ENCODE assay signal across 7 cellular contexts in genomic region chr1:15974855-15975254, GRCh38. TPM values are rescaled to one million over a fixed set of nuclear protein-coding genes. Genes with fewer than 3 reads are reported as not detected.
A peak's percentile ranks its signal among the peaks of the same experiment; 100 is the strongest.
DNase-seq lines count a peak whose midpoint lies in the region; ATAC-seq and TF ChIP-seq lines count a peak whose summit lies in the region.

No MANE protein-coding gene starts in this region.

- peaks cover 50% of the 10 kb centered on the region for H3K79me2 ChIP-seq in mammary epithelial cell (ENCODE audit: insufficient read depth, low read length)

- peaks cover 7% of the 10 kb centered on the region for H3K36me3 ChIP-seq in mammary epithelial cell (ENCODE audit: insufficient read depth, low read length)

- WGBS in mammary epithelial cell (ENCODE audit: low coverage, missing lambda C conversion rate): 34% methylated on average over 9 of the region's 9 CpGs

- H3K27me3 Mint-ChIP-seq in natural killer cell treated with Interleukin-12 subunit alpha and Interleukin-12 subunit beta and Interleukin-15 and Interleukin-18, amount 100 ng/mL, for 72 hours: peaks cover 0 to 5% of the 10 kb centered on the region in 2 donors

- intact Hi-C loops in mammary epithelial cell (cut with micrococcal nuclease): loop anchor here (5.0 kb wide), 1 partner anchor 53 kb away; no protein-coding TSS in a partner anchor

- peak overlapping the region; percentile 61 to 70 (median 62) for H3K4me3 ChIP-seq in mammary epithelial cell (replicated peaks in 1 of 3; ENCODE audit: insufficient read depth in 1 of 3, low read depth in 2 of 3, low read length in 3 of 3)

- peak overlapping the region; percentile 86 to 95 for H3K27ac Mint-ChIP-seq in natural killer cell treated with Interleukin-12 subunit alpha and Interleukin-12 subunit beta and Interleukin-15 and Interleukin-18, amount 100 ng/mL, for 72 hours

- H3K36me3 Mint-ChIP-seq in natural killer cell treated with Interleukin-12 subunit alpha and Interleukin-12 subunit beta and Interleukin-15 and Interleukin-18, amount 100 ng/mL, for 72 hours: peaks cover 19% of the 10 kb centered on the region

- H3K4me1 ChIP-seq in mammary epithelial cell (ENCODE audit: insufficient read depth, low read length): peaks cover 8% of the 10 kb centered on the region

- peak overlapping the region; percentile 82 for H3K4me2 ChIP-seq in mammary epithelial cell (ENCODE audit: insufficient read depth, low read depth, low read length)

- H2AFZ ChIP-seq in mammary epithelial cell (ENCODE audit: low read depth, low read length): peak overlapping the region; percentile 88

- in situ Hi-C loops in mammary epithelial cell (cut with MboI; ENCODE audit: low sequenced_read_pairs in 2 of 2): no loop called here

- H3K27me3 ChIP-seq in mammary epithelial cell (ENCODE audit: insufficient read depth, low read length): no peaks in the 10 kb centered on the region

- TF ChIP-seq CTCF in mammary epithelial cell (conservative IDR thresholded peaks at IDR 0.05 in 1 of 2, IDR thresholded peaks at IDR 0.05 in 1 of 2; ENCODE audit: extremely low read depth in 1 of 2, insufficient read depth in 1 of 2, low read depth in 1 of 2, low read length in 2 of 2): no peak

- no peaks in the 10 kb centered on the region for H3K9me3 Mint-ChIP-seq in natural killer cell treated with Interleukin-12 subunit alpha and Interleukin-12 subunit beta and Interleukin-15 and Interleukin-18, amount 100 ng/mL, for 72 hours

- dilution Hi-C loops in mammary epithelial cell (cut with HindIII; ENCODE audit: low sequenced_read_pairs): loop anchor here (5.0 kb wide), 1 partner anchor 93 kb away; no protein-coding TSS in a partner anchor

- BruUV-seq in mammary epithelial cell (replicated peaks; lab: Mats Ljungman, UMichigan): no TSS peak

- ATAC-seq in GM19455 (IDR thresholded peaks at IDR 0.05; ENCODE audit: unreplicated experiment) (peak; percentile 35), HG03520 (IDR thresholded peaks at IDR 0.05; ENCODE audit: unreplicated experiment) (peak; percentile 25), GM21737 (IDR thresholded peaks at IDR 0.05; ENCODE audit: unreplicated experiment) (no peak)
- no peak for ATAC-seq in natural killer cell treated with Interleukin-12 subunit alpha and Interleukin-12 subunit beta and Interleukin-15 and Interleukin-18, amount 100 ng/mL, for 72 hours

- H3K27ac ChIP-seq in mammary epithelial cell (ENCODE audit: insufficient read depth, low read depth, low read length): peak overlapping the region; percentile 43

- DNase-seq in mammary epithelial cell (peak; percentile 53), SW480 (ENCODE audit: low spot score) (no peak), NCI-H2029 (lab: John Stamatoyannopoulos, UW) (no peak)
- DNase-seq in natural killer cell treated with Interleukin-12 subunit alpha and Interleukin-12 subunit beta and Interleukin-15 and Interleukin-18, amount 100 ng/mL, for 72 hours (ENCODE audit: low spot score): no peak

- CTCF ChIA-PET in mammary epithelial cell (lab: Charles Lee; ENCODE audit: low non-redundant PET): interaction anchor here (0.6 kb wide), 2 partner anchors 26 to 169 kb away, joined by 3 read pairs; no protein-coding TSS in a partner anchor

- H3K4me1 Mint-ChIP-seq in natural killer cell treated with Interleukin-12 subunit alpha and Interleukin-12 subunit beta and Interleukin-15 and Interleukin-18, amount 100 ng/mL, for 72 hours (ENCODE audit: low read depth in 2 of 2): peaks cover 36 to 45% of the 10 kb centered on the region in 2 donors

- H3K4me3 Mint-ChIP-seq in natural killer cell treated with Interleukin-12 subunit alpha and Interleukin-12 subunit beta and Interleukin-15 and Interleukin-18, amount 100 ng/mL, for 72 hours: peak overlapping the region; percentile 96

- no peaks in the 10 kb centered on the region for H4K20me1 ChIP-seq in mammary epithelial cell (ENCODE audit: insufficient read depth, low read length)

- H3K9ac ChIP-seq in mammary epithelial cell (ENCODE audit: insufficient read depth, low read length): peak overlapping the region; percentile 76

- no peaks in the 10 kb centered on the region for H3K9me3 ChIP-seq in mammary epithelial cell (replicated peaks; ENCODE audit: insufficient read depth, low read length)

RNA-seq across cellular contexts. Expression of gene ZBTB17, which starts 1.0 kb away (rescaled TPM):
- total RNA-seq in mammary epithelial cell: 10 to 100 TPM; 26.2 to 36.6 TPM
- 25.2 TPM for polyA plus RNA-seq in mammary epithelial cell
- 13.7 TPM for polyA minus RNA-seq in mammary epithelial cell
- total RNA-seq in natural killer cell treated with Interleukin-12 subunit alpha and Interleukin-12 subunit beta and Interleukin-15 and Interleukin-18, amount 100 ng/mL, for 72 hours: 100 to 1,000 TPM in 1 of 2 donors, 10 to 100 TPM in 1; 75.6 to 102 TPM

RNA-seq across cellular contexts. Expression of gene SRARP, which starts 29.2 kb away (rescaled TPM):
- not detected for total RNA-seq in mammary epithelial cell
- polyA plus RNA-seq in mammary epithelial cell: not detected
- polyA minus RNA-seq in mammary epithelial cell: not detected
- total RNA-seq in natural killer cell treated with Interleukin-12 subunit alpha and Interleukin-12 subunit beta and Interleukin-15 and Interleukin-18, amount 100 ng/mL, for 72 hours: not detected

RNA-seq across cellular contexts. Expression of gene HSPB7, which starts 43.0 kb away (rescaled TPM):
- under 1 TPM in 1 of 2 donors, not detected in 1; 0.17 TPM for total RNA-seq in mammary epithelial cell
- polyA plus RNA-seq in mammary epithelial cell: not detected
- not detected for polyA minus RNA-seq in mammary epithelial cell
- total RNA-seq in natural killer cell treated with Interleukin-12 subunit alpha and Interleukin-12 subunit beta and Interleukin-15 and Interleukin-18, amount 100 ng/mL, for 72 hours: not detected

RNA-seq across cellular contexts. Expression of gene CLCNKA, which starts 47.0 kb away (rescaled TPM):
- not detected for total RNA-seq in mammary epithelial cell
- not detected for polyA plus RNA-seq in mammary epithelial cell
- not detected for polyA minus RNA-seq in mammary epithelial cell
- total RNA-seq in natural killer cell treated with Interleukin-12 subunit alpha and Interleukin-12 subunit beta and Interleukin-15 and Interleukin-18, amount 100 ng/mL, for 72 hours: under 1 TPM in 1 of 2 donors, not detected in 1; 0.24 TPM

Comparison
In these comparisons a context has a peak if more than half of its experiments do, and no peak if none do; other contexts are left out.
1. ATAC-seq: peak in GM19455 (single experiment) and HG03520 (single experiment); none in natural killer cell treated with Interleukin-12 subunit alpha and Interleukin-12 subunit beta and Interleukin-15 and Interleukin-18, amount 100 ng/mL, for 72 hours (0 of 2) and GM21737 (single experiment).